2 cellular contexts compared by ENCODE assay signal in the genomic region with DNA sequence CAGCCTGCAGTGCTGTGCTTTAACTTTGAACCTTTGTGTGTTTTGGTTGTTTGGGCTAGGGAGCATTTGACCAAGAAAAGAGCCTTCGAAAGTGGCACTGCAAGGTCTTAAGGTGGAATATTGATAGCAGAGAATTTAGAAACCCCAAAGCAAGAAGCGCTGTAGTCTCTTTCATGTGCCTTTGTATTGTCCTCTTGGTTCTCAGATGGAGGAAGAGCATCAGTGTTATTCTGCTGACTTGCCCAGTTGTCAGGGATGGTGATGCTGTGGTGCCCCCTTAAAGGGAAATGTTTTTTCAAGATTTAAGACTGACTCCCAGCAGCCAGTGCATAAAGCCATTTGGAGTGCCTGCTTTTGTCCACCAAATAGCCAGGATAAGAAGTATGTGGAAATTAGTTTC.
TF ChIP-seq lines count a peak whose summit lies in the region.

No MANE protein-coding gene starts in this region.

TF ChIP-seq in HepG2, 621 proteins besides CTCF, POLR2A, EP300 and RAD21:
- TF ChIP-seq, protein P1, sequence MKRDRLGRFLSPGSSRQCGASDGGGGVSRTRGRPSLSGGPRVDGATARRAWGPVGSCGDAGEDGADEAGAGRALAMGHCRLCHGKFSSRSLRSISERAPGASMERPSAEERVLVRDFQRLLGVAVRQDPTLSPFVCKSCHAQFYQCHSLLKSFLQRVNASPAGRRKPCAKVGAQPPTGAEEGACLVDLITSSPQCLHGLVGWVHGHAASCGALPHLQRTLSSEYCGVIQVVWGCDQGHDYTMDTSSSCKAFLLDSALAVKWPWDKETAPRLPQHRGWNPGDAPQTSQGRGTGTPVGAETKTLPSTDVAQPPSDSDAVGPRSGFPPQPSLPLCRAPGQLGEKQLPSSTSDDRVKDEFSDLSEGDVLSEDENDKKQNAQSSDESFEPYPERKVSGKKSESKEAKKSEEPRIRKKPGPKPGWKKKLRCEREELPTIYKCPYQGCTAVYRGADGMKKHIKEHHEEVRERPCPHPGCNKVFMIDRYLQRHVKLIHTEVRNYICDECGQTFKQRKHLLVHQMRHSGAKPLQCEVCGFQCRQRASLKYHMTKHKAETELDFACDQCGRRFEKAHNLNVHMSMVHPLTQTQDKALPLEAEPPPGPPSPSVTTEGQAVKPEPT (CRISPR knock-in tag; IDR thresholded peaks at IDR 0.05; ENCODE audit: low read depth) = peak; percentile 98
- TF ChIP-seq SIN3B (IDR thresholded peaks at IDR 0.05; ENCODE audit: low read length) (no peak), ZNF367 (CRISPR knock-in tag; IDR thresholded peaks at IDR 0.05; ENCODE audit: borderline replicate concordance) (no peak), ZNF724P (CRISPR knock-in tag; IDR thresholded peaks at IDR 0.05; ENCODE audit: borderline replicate concordance) (no peak), ESRRA (CRISPR knock-in tag; IDR thresholded peaks at IDR 0.05; ENCODE audit: low read depth) (no peak)

TF ChIP-seq in H1, 55 proteins besides CTCF, POLR2A, EP300 and RAD21:
- TF ChIP-seq SP1 (IDR thresholded peaks at IDR 0.05; ENCODE audit: low read depth, low read length) = no peak
- TF ChIP-seq SP4 (IDR thresholded peaks at IDR 0.05; ENCODE audit: low read length) = no peak
- TF ChIP-seq, protein P2, sequence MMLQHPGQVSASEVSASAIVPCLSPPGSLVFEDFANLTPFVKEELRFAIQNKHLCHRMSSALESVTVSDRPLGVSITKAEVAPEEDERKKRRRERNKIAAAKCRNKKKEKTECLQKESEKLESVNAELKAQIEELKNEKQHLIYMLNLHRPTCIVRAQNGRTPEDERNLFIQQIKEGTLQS (IDR thresholded peaks at IDR 0.05; ENCODE audit: insufficient read depth, low read depth, low read length) = no peak
- no peak for TF ChIP-seq SIX5 (IDR thresholded peaks at IDR 0.05; ENCODE audit: low read depth, low read length)
- no peak for TF ChIP-seq CEBPB (IDR thresholded peaks at IDR 0.05; ENCODE audit: low read depth, low read length)
- TF ChIP-seq JUND (IDR thresholded peaks at IDR 0.05; ENCODE audit: low read length) = no peak
- TF ChIP-seq ASH2L (IDR thresholded peaks at IDR 0.05; ENCODE audit: low read length) = no peak
- no peak for TF ChIP-seq SRF (IDR thresholded peaks at IDR 0.05; ENCODE audit: low read depth, low read length)
- no peak for TF ChIP-seq CBX5 (IDR thresholded peaks at IDR 0.05; ENCODE audit: low read depth, low read length)
